In genomic region chr18:63422087-63422861, GRCh38 we compare ENCODE assay signal across 8 cellular contexts. TPM values are rescaled to one million over a fixed set of nuclear protein-coding genes. Genes with fewer than 3 reads are reported as not detected.
DNase-seq lines count a peak whose midpoint lies in the region; ATAC-seq and TF ChIP-seq lines count a peak whose summit lies in the region.

Gene VPS4B, minus strand, starts transcription at chr18:63422476. Its CDS starts 217 bp downstream, at chr18:63422259.

- ATAC-seq in HG02885 (IDR thresholded peaks at IDR 0.05; ENCODE audit: poor library complexity, unreplicated experiment) (peak; percentile 95), T-helper 17 cell (peak; percentile 94), left cardiac atrium (peak; percentile 99 to 100), upper lobe of right lung (peak; percentile 99)

- peak within 1 kb of the TSS; percentile 96 for H3K27ac ChIP-seq in upper lobe of right lung

- peak within 1 kb of the TSS; percentile 93 for H3K4me3 Mint-ChIP-seq in T-helper 17 cell

- DNase-seq in NCI-H1694 treated with DMSO at 0.1 percent for 48 hours (lab: John Stamatoyannopoulos, UW) (peak; percentile 94), T-helper 17 cell (peak; percentile 99 to 100 (median 99)), amygdala (lab: John Stamatoyannopoulos, UW) (peak; percentile 86 to 100 (median 99)), left cardiac atrium (peak; percentile 100), posterior vena cava (ENCODE audit: low spot score) (peak; percentile 100), upper lobe of right lung (peak; percentile 100)

- H3K4me3 ChIP-seq in upper lobe of right lung = peak within 1 kb of the TSS; percentile 88

- peaks cover 14% of the 10 kb centered on the region for H3K4me1 Mint-ChIP-seq in T-helper 17 cell

- H3K9me3 ChIP-seq in T-helper 17 cell (ENCODE audit: control insufficient read depth, low read length, poor library complexity, severe bottlenecking) (no peaks in the 10 kb centered on the region), upper lobe of right lung (no peaks in the 10 kb centered on the region)

- no peak for TF ChIP-seq CTCF in upper lobe of right lung (IDR thresholded peaks at IDR 0.05)

- peak within 1 kb of the TSS; percentile 97 for H3K27ac Mint-ChIP-seq in T-helper 17 cell

- intact Hi-C loops in left cardiac atrium (cut with DNase I) = loop anchor here (5.0 to 10.0 kb wide), 2 partner anchors 55 to 57 kb away; partner anchors contain the start of gene KDSR (in 2 of the 2)
- intact Hi-C loops in posterior vena cava (cut with DNase I) = loop anchor here in 1 of 2 donors (10.0 kb wide), 1 partner anchor 57 kb away; the partner anchor contains the start of gene KDSR
- intact Hi-C loops in upper lobe of right lung (cut with DNase I) = no loop called here

- H3K36me3 Mint-ChIP-seq in T-helper 17 cell (ENCODE audit: low read depth) = peaks cover 3% of the 10 kb centered on the region

- TF ChIP-seq POLR2A in GM15510 (IDR thresholded peaks at IDR 0.05; ENCODE audit: borderline replicate concordance, extremely low read depth, insufficient read length) = peak; percentile 84

- peaks cover 9% of the 10 kb centered on the region for H3K4me1 ChIP-seq in upper lobe of right lung

- H3K27me3 Mint-ChIP-seq in T-helper 17 cell = peaks cover 15% of the 10 kb centered on the region

- H3K36me3 ChIP-seq in upper lobe of right lung = peaks cover 26% of the 10 kb centered on the region

- H3K27me3 ChIP-seq in upper lobe of right lung = no peaks in the 10 kb centered on the region

RNA-seq across cellular contexts. Expression of gene VPS4B, which starts in this region (rescaled TPM):
- total RNA-seq in T-helper 17 cell = 10 to 100 TPM; 61.3 to 78.7 TPM
- 10 to 100 TPM; 21.4 to 28.5 TPM for total RNA-seq in left cardiac atrium
- 10 to 100 TPM; 46.2 to 47.3 TPM for total RNA-seq in posterior vena cava
- 58.7 TPM for total RNA-seq in upper lobe of right lung

Comparison
In these comparisons a context has a peak if more than half of its experiments do, and no peak if none do; other contexts are left out.
1. Peak in every context shown above with its lines: DNase-seq, ATAC-seq, H3K4me3 ChIP-seq and H3K27ac ChIP-seq.